ENCODE assay signal across 21 cellular contexts in genomic region chr6:10332121-10332520, GRCh38.
DNase-seq lines count a peak whose midpoint lies in the region; ATAC-seq, FAIRE-seq and TF ChIP-seq lines count a peak whose summit lies in the region.
"Had no signal": no experiment of that assay in that cellular context is flagged by ENCODE, and none has a peak within 500 bp of the region (broad histone marks: within the 10 kb centered on the region; RNA-seq: fewer than 3 reads in every experiment).

No MANE protein-coding gene starts in this region.

- H3K4me3 ChIP-seq in A549: no peak overlapping the region
- no peak overlapping the region for H3K4me3 ChIP-seq in MG63
- H3K4me3 ChIP-seq in epithelial cell of esophagus (ENCODE audit: low read length): no peak overlapping the region
- H3K4me3 ChIP-seq: GM12878 had no signal

- whole genome bisulfite sequencing in A549 (ENCODE audit: missing lambda C conversion rate): 72% methylated on average over 4 of the region's 4 CpGs

- no peak for ATAC-seq in A549
- no peak for ATAC-seq in naive thymus-derived CD8-positive, alpha-beta T cell
- no peak for ATAC-seq in HG03097 (IDR thresholded peaks at IDR 0.05; ENCODE audit: low FRiP score, unreplicated experiment)
- ATAC-seq: GM12878, HCT116 had no signal

- DNase-seq in A549 (ENCODE audit: low read depth in 1 of 2, low spot score in 1 of 2): no peak
- peak; percentile 62 for DNase-seq in ELR (ENCODE audit: low read depth)
- peak; percentile 29 for DNase-seq in MG63
- DNase-seq in epithelial cell of esophagus (ENCODE audit: low read depth): peak; percentile 42
- no peak for DNase-seq in naive thymus-derived CD8-positive, alpha-beta T cell
- DNase-seq in SKM-1 (lab: John Stamatoyannopoulos, UW; ENCODE audit: unreplicated experiment): no peak
- DNase-seq in NCI-H2029 treated with DMSO at 0.1 percent for 48 hours (lab: John Stamatoyannopoulos, UW): no peak
- DNase-seq: ACHN; CD4-positive, alpha-beta memory T cell; DMS153; DMS79; GOT3; H7; IMR-90; KBM-7 had no signal

- no peak overlapping the region for H3K27ac Mint-ChIP-seq in naive thymus-derived CD8-positive, alpha-beta T cell
- H3K27ac Mint-ChIP-seq: CD4-positive, alpha-beta memory T cell had no signal

- no peak for TF ChIP-seq RAD21 in A549 (conservative IDR thresholded peaks at IDR 0.05 in 1 of 2, IDR thresholded peaks at IDR 0.05 in 1 of 2)

- H3K9me3 Mint-ChIP-seq in naive thymus-derived CD8-positive, alpha-beta T cell: peaks cover 0 to 4% (median 0%) of the 10 kb centered on the region in 9 donors

- H3K36me3 ChIP-seq in MG63: no peaks in the 10 kb centered on the region

- H3K4me1 ChIP-seq in A549: peaks cover 10% of the 10 kb centered on the region; the same call in 2 of the 3 replicates

- H3K4me3 Mint-ChIP-seq in naive thymus-derived CD8-positive, alpha-beta T cell: no peak overlapping the region
- H3K4me3 Mint-ChIP-seq: CD4-positive, alpha-beta memory T cell had no signal

- TF ChIP-seq CTCF in A549 (IDR thresholded peaks at IDR 0.05) (no peak), epithelial cell of esophagus (IDR thresholded peaks at IDR 0.05; ENCODE audit: insufficient read depth, low read depth, low read length, missing control alignments) (no peak)

- POLR2A ChIA-PET in A549 (lab: Yijun Ruan, JAX): no interaction called here
- POLR2A ChIA-PET in naive thymus-derived CD8-positive, alpha-beta T cell (lab: Charles Lee): no interaction called here

- TF ChIP-seq POLR2A in A549 (IDR thresholded peaks at IDR 0.05; ENCODE audit: low read length): no peak

- no peak for TF ChIP-seq EP300 in A549 (IDR thresholded peaks at IDR 0.05)

- no peaks in the 10 kb centered on the region for H3K9me3 ChIP-seq in A549
- H3K9me3 ChIP-seq in MG63: no peaks in the 10 kb centered on the region

- peaks cover 0 to 11% (median 2%) of the 10 kb centered on the region in 5 donors for H3K27me3 Mint-ChIP-seq in naive thymus-derived CD8-positive, alpha-beta T cell

- H3K36me3 Mint-ChIP-seq in naive thymus-derived CD8-positive, alpha-beta T cell: peaks cover 0 to 4% (median 0%) of the 10 kb centered on the region in 3 donors
- H3K36me3 Mint-ChIP-seq: CD4-positive, alpha-beta memory T cell had no signal

- CTCF ChIA-PET in A549 (lab: Yijun Ruan, JAX): no interaction called here

- H3K27me3 ChIP-seq in MG63: no peaks in the 10 kb centered on the region

- no peaks in the 10 kb centered on the region for H3K4me1 Mint-ChIP-seq in naive thymus-derived CD8-positive, alpha-beta T cell
- H3K4me1 Mint-ChIP-seq: CD4-positive, alpha-beta memory T cell had no signal

- no peak for FAIRE-seq in A549 (lab: Jason Lieb, UNC)
- FAIRE-seq: GM12878, HTR-8/SVneo had no signal

- peak overlapping the region; percentile 15; the same call in 1 of the 3 replicates for H3K4me2 ChIP-seq in A549

- no peak overlapping the region for H3K27ac ChIP-seq in A549
- H3K27ac ChIP-seq: C4-2B, HL-60 had no signal

TF ChIP-seq in A549, 52 proteins besides CTCF, POLR2A, EP300 and RAD21:
- TF ChIP-seq CHD2 (IDR thresholded peaks at IDR 0.05; ENCODE audit: low read length, partially characterized antibody) (no peak), ATOH8 (CRISPR knock-in tag; IDR thresholded peaks at IDR 0.05; ENCODE audit: low read depth) (no peak), ZSCAN20 (CRISPR knock-in tag; IDR thresholded peaks at IDR 0.05) (no peak), HEYL (CRISPR knock-in tag; IDR thresholded peaks at IDR 0.05) (no peak), CBX8 (IDR thresholded peaks at IDR 0.05) (no peak), HDAC2 (IDR thresholded peaks at IDR 0.05) (no peak), FOSL2 (IDR thresholded peaks at IDR 0.05) (no peak), FOSL2 (CRISPR knock-in tag; IDR thresholded peaks at IDR 0.05) (no peak), JUN (IDR thresholded peaks at IDR 0.05) (no peak), FOXS1 (CRISPR knock-in tag; IDR thresholded peaks at IDR 0.05) (no peak), NR3C1 (IDR thresholded peaks at IDR 0.05) (no peak), KDM5A (IDR thresholded peaks at IDR 0.05) (no peak), ZC3H11A (IDR thresholded peaks at IDR 0.05) (no peak), TP53 (CRISPR knock-in tag; IDR thresholded peaks at IDR 0.05) (no peak), MAFK (IDR thresholded peaks at IDR 0.05; ENCODE audit: partially characterized antibody) (no peak)
- TF ChIP-seq, protein P1, sequence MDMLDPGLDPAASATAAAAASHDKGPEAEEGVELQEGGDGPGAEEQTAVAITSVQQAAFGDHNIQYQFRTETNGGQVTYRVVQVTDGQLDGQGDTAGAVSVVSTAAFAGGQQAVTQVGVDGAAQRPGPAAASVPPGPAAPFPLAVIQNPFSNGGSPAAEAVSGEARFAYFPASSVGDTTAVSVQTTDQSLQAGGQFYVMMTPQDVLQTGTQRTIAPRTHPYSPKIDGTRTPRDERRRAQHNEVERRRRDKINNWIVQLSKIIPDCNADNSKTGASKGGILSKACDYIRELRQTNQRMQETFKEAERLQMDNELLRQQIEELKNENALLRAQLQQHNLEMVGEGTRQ (IDR thresholded peaks at IDR 0.05): no peak
- TF ChIP-seq, protein P2, sequence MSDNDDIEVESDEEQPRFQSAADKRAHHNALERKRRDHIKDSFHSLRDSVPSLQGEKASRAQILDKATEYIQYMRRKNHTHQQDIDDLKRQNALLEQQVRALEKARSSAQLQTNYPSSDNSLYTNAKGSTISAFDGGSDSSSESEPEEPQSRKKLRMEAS (IDR thresholded peaks at IDR 0.05): no peak
- TF ChIP-seq, protein P3, sequence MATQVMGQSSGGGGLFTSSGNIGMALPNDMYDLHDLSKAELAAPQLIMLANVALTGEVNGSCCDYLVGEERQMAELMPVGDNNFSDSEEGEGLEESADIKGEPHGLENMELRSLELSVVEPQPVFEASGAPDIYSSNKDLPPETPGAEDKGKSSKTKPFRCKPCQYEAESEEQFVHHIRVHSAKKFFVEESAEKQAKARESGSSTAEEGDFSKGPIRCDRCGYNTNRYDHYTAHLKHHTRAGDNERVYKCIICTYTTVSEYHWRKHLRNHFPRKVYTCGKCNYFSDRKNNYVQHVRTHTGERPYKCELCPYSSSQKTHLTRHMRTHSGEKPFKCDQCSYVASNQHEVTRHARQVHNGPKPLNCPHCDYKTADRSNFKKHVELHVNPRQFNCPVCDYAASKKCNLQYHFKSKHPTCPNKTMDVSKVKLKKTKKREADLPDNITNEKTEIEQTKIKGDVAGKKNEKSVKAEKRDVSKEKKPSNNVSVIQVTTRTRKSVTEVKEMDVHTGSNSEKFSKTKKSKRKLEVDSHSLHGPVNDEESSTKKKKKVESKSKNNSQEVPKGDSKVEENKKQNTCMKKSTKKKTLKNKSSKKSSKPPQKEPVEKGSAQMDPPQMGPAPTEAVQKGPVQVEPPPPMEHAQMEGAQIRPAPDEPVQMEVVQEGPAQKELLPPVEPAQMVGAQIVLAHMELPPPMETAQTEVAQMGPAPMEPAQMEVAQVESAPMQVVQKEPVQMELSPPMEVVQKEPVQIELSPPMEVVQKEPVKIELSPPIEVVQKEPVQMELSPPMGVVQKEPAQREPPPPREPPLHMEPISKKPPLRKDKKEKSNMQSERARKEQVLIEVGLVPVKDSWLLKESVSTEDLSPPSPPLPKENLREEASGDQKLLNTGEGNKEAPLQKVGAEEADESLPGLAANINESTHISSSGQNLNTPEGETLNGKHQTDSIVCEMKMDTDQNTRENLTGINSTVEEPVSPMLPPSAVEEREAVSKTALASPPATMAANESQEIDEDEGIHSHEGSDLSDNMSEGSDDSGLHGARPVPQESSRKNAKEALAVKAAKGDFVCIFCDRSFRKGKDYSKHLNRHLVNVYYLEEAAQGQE (IDR thresholded peaks at IDR 0.05): no peak

Comparison
In these comparisons a context has a peak if more than half of its experiments do, and no peak if none do; other contexts are left out.
1. DNase-seq: peak in ELR (single experiment), MG63 (single experiment) and epithelial cell of esophagus (single experiment); none in A549 (0 of 2), naive thymus-derived CD8-positive, alpha-beta T cell (0 of 10), SKM-1 (single experiment) and NCI-H2029 treated with DMSO at 0.1 percent for 48 hours (single experiment).